8 cellular contexts compared by ENCODE assay signal in genomic region chr4:10107111-10108091, GRCh38. TPM values are rescaled to one million over a fixed set of nuclear protein-coding genes. Genes with fewer than 3 reads are reported as not detected.
DNase-seq lines count a peak whose midpoint lies in the region; ATAC-seq, FAIRE-seq and TF ChIP-seq lines count a peak whose summit lies in the region.

No MANE protein-coding gene starts in this region.

- CTCF ChIA-PET in A549 (lab: Yijun Ruan, JAX): interaction anchor here (1.2 kb wide), 1 partner anchor 10 kb away, joined by 3 read pairs; the partner anchor contains the start of gene WDR1
- CTCF ChIA-PET in naive thymus-derived CD4-positive, alpha-beta T cell (lab: Charles Lee): interaction anchor here (0.8 to 1.0 kb wide), 2 partner anchors 12 to 15 kb away, joined by 3 read pairs; no protein-coding TSS in a partner anchor

- H3K4me2 ChIP-seq in A549 (peak overlapping the region; percentile 73), Loucy (ENCODE audit: low read depth, low read length, poor library complexity, severe bottlenecking) (peak overlapping the region; percentile 99)

- peak overlapping the region in 1 of 2 experiments; percentile 66; a peak in 3 of 6 replicates for H3K27ac ChIP-seq in A549
- peak overlapping the region; percentile 66 for H3K27ac ChIP-seq in naive thymus-derived CD4-positive, alpha-beta T cell (ENCODE audit: low read depth, low read length)

- H3K9me3 Mint-ChIP-seq in naive thymus-derived CD4-positive, alpha-beta T cell: no peaks in the 10 kb centered on the region

- peak overlapping the region; percentile 41 to 97 (median 74) for H3K4me3 Mint-ChIP-seq in naive thymus-derived CD4-positive, alpha-beta T cell

- H3K9me3 ChIP-seq in A549: no peaks in the 10 kb centered on the region
- H3K9me3 ChIP-seq in Loucy (ENCODE audit: insufficient read depth, low read depth, low read length): no peaks in the 10 kb centered on the region
- H3K9me3 ChIP-seq in naive thymus-derived CD4-positive, alpha-beta T cell (ENCODE audit: control insufficient read depth in 2 of 3, low read length in 3 of 3): no peaks in the 10 kb centered on the region

- no peak for TF ChIP-seq CTCF in A549 (IDR thresholded peaks at IDR 0.05)
- TF ChIP-seq CTCF in Loucy (conservative IDR thresholded peaks at IDR 0.05; ENCODE audit: low read length): no peak
- no peak for TF ChIP-seq CTCF in choroid plexus epithelial cell (conservative IDR thresholded peaks at IDR 0.05; ENCODE audit: low read depth, low read length)

- H3K4me1 Mint-ChIP-seq in naive thymus-derived CD4-positive, alpha-beta T cell: peaks cover 90 to 100% (median 98%) of the 10 kb centered on the region in 7 donors

- no peaks in the 10 kb centered on the region for H3K9me2 ChIP-seq in Loucy (replicated peaks; ENCODE audit: low read depth, low read length)

- H3K27me3 ChIP-seq in Loucy (ENCODE audit: insufficient read depth, low read length, poor library complexity, severe bottlenecking): no peaks in the 10 kb centered on the region
- no peaks in the 10 kb centered on the region for H3K27me3 ChIP-seq in naive thymus-derived CD4-positive, alpha-beta T cell (ENCODE audit: control insufficient read depth in 2 of 2, insufficient read depth in 2 of 2, low read length in 2 of 2)

- no peaks in the 10 kb centered on the region for H3K27me3 Mint-ChIP-seq in naive thymus-derived CD4-positive, alpha-beta T cell

- no peak for TF ChIP-seq RAD21 in A549 (conservative IDR thresholded peaks at IDR 0.05 in 1 of 2, IDR thresholded peaks at IDR 0.05 in 1 of 2)

- TF ChIP-seq EP300 in A549 (IDR thresholded peaks at IDR 0.05): no peak

- POLR2A ChIA-PET in A549 (lab: Yijun Ruan, JAX): interaction anchor here (1.1 to 2.5 kb wide), 3 partner anchors 8 to 11 kb away, joined by 4 to 29 read pairs (median 4); partner anchors contain the start of gene WDR1
- POLR2A ChIA-PET in naive thymus-derived CD4-positive, alpha-beta T cell (lab: Charles Lee): interaction anchor here (1.0 to 19.0 kb wide), 3 partner anchors 8 to 14 kb away, joined by 3 to 341 read pairs (median 124); partner anchors contain the start of gene WDR1

- peak overlapping the region; percentile 43 for H3K9ac ChIP-seq in Loucy (ENCODE audit: low read depth, low read length, poor library complexity, severe bottlenecking)

- intact Hi-C loops in naive thymus-derived CD4-positive, alpha-beta T cell (cut with micrococcal nuclease): loop anchor here in 1 of 2 donors (5.0 kb wide), 1 partner anchor 430 kb away; no protein-coding TSS in a partner anchor

- peak overlapping the region; percentile 66 to 96 (median 89) for H3K27ac Mint-ChIP-seq in naive thymus-derived CD4-positive, alpha-beta T cell

- H3K79me2 ChIP-seq in Loucy (ENCODE audit: insufficient read depth, low read length): peaks cover 100% of the 10 kb centered on the region

- no peak for DNase-seq in A549 (ENCODE audit: low read depth in 1 of 2, low spot score in 1 of 2)
- DNase-seq in choroid plexus epithelial cell (ENCODE audit: low read depth): peak; percentile 29
- no peak for DNase-seq in naive thymus-derived CD4-positive, alpha-beta T cell
- no peak for DNase-seq in DMS114 treated with DMSO at 0.1 percent for 48 hours (lab: John Stamatoyannopoulos, UW; ENCODE audit: unreplicated experiment)
- DNase-seq in middle frontal gyrus (ENCODE audit: extremely low spot score, low spot score): no peak
- no peak for DNase-seq in NCI-H1930 (lab: John Stamatoyannopoulos, UW)

- peaks cover 0 to 33% (median 23%) of the 10 kb centered on the region in 5 donors for H3K36me3 Mint-ChIP-seq in naive thymus-derived CD4-positive, alpha-beta T cell

- H3F3A ChIP-seq in Loucy (ENCODE audit: low read depth): no peaks in the 10 kb centered on the region

- H2AFZ ChIP-seq in Loucy (ENCODE audit: low read length): no peak overlapping the region

- peaks cover 63% of the 10 kb centered on the region; the same call in 1 of the 2 replicates for H3K36me3 ChIP-seq in Loucy (ENCODE audit: insufficient read depth, low read length)
- H3K36me3 ChIP-seq in naive thymus-derived CD4-positive, alpha-beta T cell (ENCODE audit: control insufficient read depth in 2 of 3, insufficient read depth in 3 of 3, low read length in 3 of 3): peaks cover 5 to 66% (median 28%) of the 10 kb centered on the region in 3 experiments

- H4K20me1 ChIP-seq in Loucy (ENCODE audit: insufficient read depth, low read length, poor library complexity, severe bottlenecking): peaks cover 99% of the 10 kb centered on the region

- H3K4me3 ChIP-seq in A549 (no peak overlapping the region), Loucy (ENCODE audit: low read length, poor library complexity, severe bottlenecking) (peak overlapping the region; percentile 92), choroid plexus epithelial cell (ENCODE audit: low read depth, low read length) (no peak overlapping the region)
- H3K4me3 ChIP-seq in naive thymus-derived CD4-positive, alpha-beta T cell (ENCODE audit: low read length): peak overlapping the region; percentile 27

- no peak for FAIRE-seq in A549 (lab: Jason Lieb, UNC)

- whole genome bisulfite sequencing in A549 (ENCODE audit: missing lambda C conversion rate): 79% methylated on average over 12 of the region's 19 CpGs

- TF ChIP-seq POLR2A in A549 (IDR thresholded peaks at IDR 0.05; ENCODE audit: low read length): no peak

- H3K4me1 ChIP-seq in A549: peaks cover 50% of the 10 kb centered on the region
- H3K4me1 ChIP-seq in Loucy (ENCODE audit: insufficient read depth, low read length, poor library complexity, severe bottlenecking): peaks cover 86% of the 10 kb centered on the region
- peaks cover 84 to 94% of the 10 kb centered on the region in 2 donors for H3K4me1 ChIP-seq in naive thymus-derived CD4-positive, alpha-beta T cell (ENCODE audit: control insufficient read depth in 2 of 2, insufficient read depth in 2 of 2, low read length in 2 of 2)

- peak; percentile 49 to 60 for ATAC-seq in A549
- no peak for ATAC-seq in naive thymus-derived CD4-positive, alpha-beta T cell
- no peak for ATAC-seq in GM21717 (IDR thresholded peaks at IDR 0.05; ENCODE audit: unreplicated experiment)

TF ChIP-seq in A549, 52 proteins besides CTCF, POLR2A, EP300 and RAD21 (continues in another document):
- TF ChIP-seq ZNF302 (CRISPR knock-in tag; IDR thresholded peaks at IDR 0.05) (no peak), NR3C1 (IDR thresholded peaks at IDR 0.05) (no peak), MAFK (IDR thresholded peaks at IDR 0.05; ENCODE audit: partially characterized antibody) (no peak), HOXA7 (CRISPR knock-in tag; IDR thresholded peaks at IDR 0.05) (no peak), JUN (IDR thresholded peaks at IDR 0.05) (no peak), KDM1A (IDR thresholded peaks at IDR 0.05; ENCODE audit: low read depth) (no peak), KDM5A (IDR thresholded peaks at IDR 0.05) (no peak), ESRRA (IDR thresholded peaks at IDR 0.05; ENCODE audit: borderline replicate concordance, low read length) (no peak), FOXS1 (CRISPR knock-in tag; IDR thresholded peaks at IDR 0.05) (no peak), MAZ (IDR thresholded peaks at IDR 0.05; ENCODE audit: borderline replicate concordance, low read depth, low read length) (no peak), ZC3H11A (IDR thresholded peaks at IDR 0.05) (no peak), HOXB5 (CRISPR knock-in tag; IDR thresholded peaks at IDR 0.05) (no peak), ELK1 (IDR thresholded peaks at IDR 0.05; ENCODE audit: low read depth, low read length) (no peak), HDAC2 (IDR thresholded peaks at IDR 0.05) (no peak), USF2 (IDR thresholded peaks at IDR 0.05) (no peak), RFX5 (IDR thresholded peaks at IDR 0.05) (no peak), NPAS2 (CRISPR knock-in tag; IDR thresholded peaks at IDR 0.05; ENCODE audit: borderline replicate concordance) (no peak), JUNB (IDR thresholded peaks at IDR 0.05) (no peak), RNF2 (IDR thresholded peaks at IDR 0.05; ENCODE audit: borderline replicate concordance, low read depth) (no peak)

RNA-seq across cellular contexts. Expression of gene WDR1, which starts 9.2 kb away (rescaled TPM):
- polyA plus RNA-seq in A549 (2011; rRNA removed) (207 and 326 TPM in 2 replicates), A549 (2017; fragmentation: RNase III; extraction: RNeasy Plus Mini Kit Qiagen cat#74134 plus additional on column Dnase treatment) (251 to 278 TPM (median 266 TPM) in 3 replicates)
- 347 and 391 TPM in 2 replicates for polyA plus RNA-seq in A549 (2012; cell fraction: cytosol; rRNA removed)
- 453 and 488 TPM in 2 replicates for polyA plus RNA-seq in A549 (2012; cell fraction: nucleus; rRNA removed)
- 249 and 252 TPM in 2 replicates for polyA minus RNA-seq in A549 (2011; rRNA and poly(A)+ RNA removed)
- 100 to 1,000 TPM; 242 to 470 (median 330) TPM for total RNA-seq in naive thymus-derived CD4-positive, alpha-beta T cell
- 100 to 1,000 TPM; 268 to 412 TPM for polyA plus RNA-seq in naive thymus-derived CD4-positive, alpha-beta T cell

Comparison
In these comparisons a context has a peak if more than half of its experiments do, and no peak if none do; other contexts are left out.
1. ATAC-seq: peak in A549 (2 of 2); none in naive thymus-derived CD4-positive, alpha-beta T cell (single experiment) and GM21717 (single experiment).
2. H3K4me3 ChIP-seq: peak in Loucy (single experiment) and naive thymus-derived CD4-positive, alpha-beta T cell (single experiment); none in A549 (single experiment) and choroid plexus epithelial cell (single experiment).